8 cellular contexts compared by ENCODE assay signal in the genomic region with DNA sequence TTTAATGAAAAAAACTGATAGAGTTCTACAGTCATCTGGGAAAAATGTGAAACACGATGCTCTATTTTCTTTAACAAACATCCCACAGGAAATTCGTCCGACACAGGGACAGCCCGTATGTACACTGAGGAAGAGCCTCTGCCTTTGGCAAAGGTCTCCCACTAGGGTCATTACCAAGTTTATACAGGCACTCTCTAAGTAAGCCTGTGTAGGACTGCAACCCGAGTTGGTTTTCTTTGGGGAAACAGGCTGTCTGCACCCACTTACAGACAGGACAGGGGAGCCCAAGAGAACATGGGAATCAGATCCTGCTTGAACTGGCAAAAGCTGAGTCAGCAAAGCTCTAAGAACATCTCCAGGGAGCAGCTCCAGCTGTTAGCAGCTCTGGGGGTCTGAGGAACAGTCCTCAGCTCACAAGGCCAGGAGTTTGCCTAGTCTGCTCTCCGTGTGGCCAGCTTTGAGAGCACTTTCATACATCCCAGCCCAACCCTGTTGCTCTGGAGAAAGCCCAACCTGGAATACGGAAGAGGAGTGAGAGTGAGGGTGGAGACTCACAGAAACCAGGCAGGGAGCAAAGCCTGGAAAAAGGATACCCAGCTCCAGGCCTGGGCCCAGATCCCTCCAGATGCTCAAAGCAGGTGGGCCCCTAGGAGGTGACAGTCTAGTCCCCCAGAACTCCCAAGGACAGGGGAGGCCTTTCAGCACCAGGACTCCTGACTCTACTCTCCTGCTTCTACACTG. TPM values are rescaled to one million over a fixed set of nuclear protein-coding genes. Genes with fewer than 3 reads are reported as not detected.
DNase-seq lines count a peak whose midpoint lies in the region; ATAC-seq and TF ChIP-seq lines count a peak whose summit lies in the region.

No MANE protein-coding gene starts in this region.

- H3K23ac ChIP-seq in H9 (ENCODE audit: insufficient read length, low read depth, low read length), result no peak overlapping the region

- H3K9me3 ChIP-seq in H9 (ENCODE audit: control insufficient read depth, low read depth, low read length), result no peaks in the 10 kb centered on the region
- H3K9me3 ChIP-seq in esophagus squamous epithelium, result no peaks in the 10 kb centered on the region

- H3K27me3 Mint-ChIP-seq in H9 (ENCODE audit: low read depth) (peaks cover 2% of the 10 kb centered on the region), naive B cell (no peaks in the 10 kb centered on the region)

- H3K4me3 Mint-ChIP-seq in H9, result peak overlapping the region; percentile 87 to 95
- peak overlapping the region; percentile 82 to 99 (median 96) for H3K4me3 Mint-ChIP-seq in naive B cell

- no peaks in the 10 kb centered on the region for H4K20me1 ChIP-seq in H9 (ENCODE audit: control insufficient read depth, insufficient read depth, insufficient read length)

- intact Hi-C loops in esophagus squamous epithelium (cut with DNase I), result no loop called here

- H3K14ac ChIP-seq in H9 (ENCODE audit: insufficient read depth, low read length), result no peak overlapping the region

- peak; percentile 64 for DNase-seq in AG08395 (ENCODE audit: low spot score)
- peak; percentile 59 for DNase-seq in H9
- DNase-seq in SW 1271 (lab: John Stamatoyannopoulos, UW), result peak; percentile 56 to 82
- no peak for DNase-seq in esophagus squamous epithelium (lab: John Stamatoyannopoulos, UW)
- DNase-seq in naive B cell, result no peak
- no peak for DNase-seq in stimulated activated CD4-positive, alpha-beta T cell treated with anti-CD3 and anti-CD28 coated beads, Interleukin-4, amount 100 ng/mL, for 4 hours

- H3K23me2 ChIP-seq in H9 (ENCODE audit: insufficient read length, low read depth, low read length, poor library complexity, severe bottlenecking), result peaks cover 3% of the 10 kb centered on the region

- no peak overlapping the region for H3K4ac ChIP-seq in H9 (ENCODE audit: low read depth, low read length)

- no peak overlapping the region for H4K5ac ChIP-seq in H9 (ENCODE audit: insufficient read length, low read depth, low read length)

- H3K9me3 Mint-ChIP-seq in H9, result no peaks in the 10 kb centered on the region
- no peaks in the 10 kb centered on the region for H3K9me3 Mint-ChIP-seq in naive B cell

- no peak overlapping the region for H3K56ac ChIP-seq in H9 (ENCODE audit: insufficient read length, low read depth, low read length)

- no peak overlapping the region for H2AK5ac ChIP-seq in H9 (ENCODE audit: insufficient read length, low read length)

- H3K27me3 ChIP-seq in H9 (ENCODE audit: insufficient read depth, low read length), result no peaks in the 10 kb centered on the region
- no peaks in the 10 kb centered on the region for H3K27me3 ChIP-seq in esophagus squamous epithelium

- H3K18ac ChIP-seq in H9 (ENCODE audit: insufficient read length, low read depth, low read length), result no peak overlapping the region

- H3K4me2 ChIP-seq in H9 (ENCODE audit: insufficient read depth, insufficient read length, low read length), result peak overlapping the region; percentile 44

- H3K9ac ChIP-seq in H9 (ENCODE audit: extremely low read depth, insufficient read length, low read length), result no peak overlapping the region

- H3K36me3 Mint-ChIP-seq in H9 (ENCODE audit: insufficient read depth in 1 of 3, low read depth in 3 of 3) (peaks cover 0 to 4% (median 0%) of the 10 kb centered on the region in 3 experiments; a peak in 2 of 7 replicates), naive B cell (peaks cover 0 to 7% of the 10 kb centered on the region in 2 donors)

- H3K79me2 ChIP-seq in H9 (ENCODE audit: insufficient read depth, low read length), result no peaks in the 10 kb centered on the region

- TF ChIP-seq CTCF in H9 (conservative IDR thresholded peaks at IDR 0.05) (no peak), esophagus squamous epithelium (IDR thresholded peaks at IDR 0.05) (no peak)

- H3K4me1 ChIP-seq in H9 (ENCODE audit: insufficient read depth, low read length) (peaks cover 2% of the 10 kb centered on the region; the same call in 1 of the 2 replicates), esophagus squamous epithelium (peaks cover 25 to 72% (median 38%) of the 10 kb centered on the region in 3 donors)

- H2AFZ ChIP-seq in H9 (ENCODE audit: low read length), result no peak overlapping the region

- no peak overlapping the region for H2BK120ac ChIP-seq in H9 (ENCODE audit: low read depth, low read length, poor library complexity, severe bottlenecking)

- H3K79me1 ChIP-seq in H9 (ENCODE audit: insufficient read depth, low read depth, low read length, poor library complexity, severe bottlenecking), result no peaks in the 10 kb centered on the region

- no peak overlapping the region for H2BK15ac ChIP-seq in H9 (ENCODE audit: low read depth, low read length)

- H2BK12ac ChIP-seq in H9 (ENCODE audit: insufficient read length, low read depth, low read length), result no peak overlapping the region

- peak overlapping the region; percentile 52 to 96 (median 76) for H3K4me3 ChIP-seq in esophagus squamous epithelium

- H2BK5ac ChIP-seq in H9 (ENCODE audit: insufficient read length, low read length), result no peak overlapping the region

- no peak overlapping the region for H4K8ac ChIP-seq in H9 (replicated peaks; ENCODE audit: insufficient read length, low read depth, low read length)

- H2BK20ac ChIP-seq in H9 (ENCODE audit: low read depth, low read length, poor library complexity, severe bottlenecking), result no peak overlapping the region

- H3K4me1 Mint-ChIP-seq in H9 (peaks cover 32 to 35% of the 10 kb centered on the region in 2 experiments), naive B cell (peaks cover 28 to 34% (median 32%) of the 10 kb centered on the region in 3 donors)

- no CpG with 5 or more reads among the region's 7 CpGs for WGBS in H9 (ENCODE audit: extremely low coverage, insufficient read length, low lambda C conversion rate)
- WGBS in esophagus squamous epithelium, 2 donors, result 2 to 10% methylated on average over 5 to 7 of the region's 7 CpGs

- H3T11ph ChIP-seq in H9 (ENCODE audit: low read length), result no peak overlapping the region

- H3K27ac ChIP-seq in H9 (ENCODE audit: insufficient read length, low read depth, low read length) (no peak overlapping the region), esophagus squamous epithelium (peak overlapping the region; percentile 82 to 95 (median 92))

- no peak overlapping the region for H4K91ac ChIP-seq in H9 (ENCODE audit: insufficient read length, low read depth, low read length)

- ATAC-seq in naive B cell (ENCODE audit: low read depth in 2 of 2) (no peak), GM21737 (IDR thresholded peaks at IDR 0.05; ENCODE audit: unreplicated experiment) (no peak), HG02840 (IDR thresholded peaks at IDR 0.05; ENCODE audit: low FRiP score, unreplicated experiment) (no peak)

- H3K27ac Mint-ChIP-seq in H9, result peak overlapping the region; percentile 79 to 94 (median 83); a peak in 6 of 7 replicates
- peak overlapping the region in 3 of 6 donors; percentile 30 to 54 (median 50) for H3K27ac Mint-ChIP-seq in naive B cell

- no peaks in the 10 kb centered on the region for H3K36me3 ChIP-seq in esophagus squamous epithelium

- peak in 1 of 4 donors; percentile 42 for TF ChIP-seq POLR2A in esophagus squamous epithelium (IDR thresholded peaks at IDR 0.05)

RNA-seq across cellular contexts. Expression of a gene that starts 1.9 kb away (rescaled TPM):
- total RNA-seq in H9 (2021) (16.0 and 17.6 TPM in 2 replicates), esophagus squamous epithelium (10 to 100 TPM; 13.0 to 30.7 (median 17.8) TPM)
- polyA plus RNA-seq in naive B cell (ENCODE audit: low read depth in 6 of 6), result 1 to 10 TPM; 1.7 to 5.5 (median 2.9) TPM

RNA-seq across cellular contexts. Expression of a gene that starts 16.7 kb away (rescaled TPM):
- not detected in 2 replicates for total RNA-seq in H9 (2021)
- not detected for total RNA-seq in esophagus squamous epithelium
- not detected for polyA plus RNA-seq in naive B cell (ENCODE audit: low read depth in 6 of 6)

RNA-seq across cellular contexts. Expression of a gene that starts 55.6 kb away (rescaled TPM):
- 37.1 and 43.2 TPM in 2 replicates for total RNA-seq in H9 (2021)
- 10 to 100 TPM in 1 of 4 donors, 1 to 10 TPM in 3; 1.1 to 11.8 (median 1.5) TPM for total RNA-seq in esophagus squamous epithelium
- polyA plus RNA-seq in naive B cell (ENCODE audit: low read depth in 6 of 6), result 1 to 10 TPM in 2 of 6 donors, under 1 TPM in 3, not detected in 1; 0.57 to 2.6 (median 0.82) TPM

Comparison
In these comparisons a context has a peak if more than half of its experiments do, and no peak if none do; other contexts are left out.
1. DNase-seq: peak in AG08395 (single experiment), H9 (single experiment) and SW 1271 (2 of 2); none in esophagus squamous epithelium (single experiment), naive B cell (single experiment) and stimulated activated CD4-positive, alpha-beta T cell treated with anti-CD3 and anti-CD28 coated beads, Interleukin-4, amount 100 ng/mL, for 4 hours (0 of 2).